Comparison of ENCODE assay signal across 9 cellular contexts in the genomic region with DNA sequence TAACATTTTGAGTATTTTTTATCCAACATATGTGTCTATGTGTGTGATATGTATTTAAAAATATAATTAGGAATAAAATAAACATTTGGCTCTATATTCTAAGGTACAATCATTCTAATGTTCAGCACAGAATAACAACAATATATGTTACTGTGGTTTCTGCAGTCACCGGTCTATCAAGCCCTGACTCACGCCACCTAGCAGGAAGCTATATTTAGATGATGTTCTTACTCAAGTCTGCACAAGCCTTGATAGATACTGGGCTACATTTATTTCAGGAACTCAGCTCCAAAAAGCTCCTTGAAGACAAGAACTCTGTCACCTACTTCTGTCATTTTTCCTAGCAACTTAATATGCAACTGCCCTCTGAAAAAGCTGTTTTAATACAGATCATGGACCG.
DNase-seq lines count a peak whose midpoint lies in the region; ATAC-seq, FAIRE-seq and TF ChIP-seq lines count a peak whose summit lies in the region.
"Had no signal": no experiment of that assay in that cellular context is flagged by ENCODE, and none has a peak within 500 bp of the region (broad histone marks: within the 10 kb centered on the region; RNA-seq: fewer than 3 reads in every experiment).

No MANE protein-coding gene starts in this region.

- intact Hi-C loops in uterus (cut with DNase I; ENCODE audit: low total_unique reads), result no loop called here

- peak; percentile 87 for ATAC-seq in GM21825 (IDR thresholded peaks at IDR 0.05; ENCODE audit: unreplicated experiment)
- ATAC-seq in esophagus mucosa, result peak; percentile 94

- no peak overlapping the region for H3K27ac ChIP-seq in uterus
- H3K27ac ChIP-seq: heart right ventricle had no signal

- H3K36me3 ChIP-seq in uterus, result no peaks in the 10 kb centered on the region
- H3K36me3 ChIP-seq: heart right ventricle had no signal

- TF ChIP-seq POLR2A in uterus (IDR thresholded peaks at IDR 0.05), result no peak

- H3K9me3 ChIP-seq in uterus, result no peaks in the 10 kb centered on the region
- H3K9me3 ChIP-seq: heart right ventricle had no signal

- no peaks in the 10 kb centered on the region for H3K4me1 ChIP-seq in uterus

- TF ChIP-seq CTCF in uterus (IDR thresholded peaks at IDR 0.05), result no peak

- H3K4me3 ChIP-seq in uterus, result no peak overlapping the region
- H3K4me3 ChIP-seq: heart right ventricle had no signal

- peak; percentile 42 for FAIRE-seq in HTR-8/SVneo (lab: Jason Lieb, UNC)

- peak; percentile 16 for DNase-seq in GM03348 (ENCODE audit: low spot score)
- no peak for DNase-seq in HTR-8/SVneo (ENCODE audit: insufficient read length, low spot score)
- DNase-seq in GF-D8 (lab: John Stamatoyannopoulos, UW), result no peak
- DNase-seq in COLO829 (ENCODE audit: low spot score), result no peak
- no peak for DNase-seq in uterus
- DNase-seq in SHP77 (lab: John Stamatoyannopoulos, UW), result no peak
- DNase-seq: heart right ventricle had no signal

- H3K27me3 ChIP-seq in uterus, result no peaks in the 10 kb centered on the region
- H3K27me3 ChIP-seq: heart right ventricle had no signal
